9 cellular contexts compared by ENCODE assay signal in the genomic region with DNA sequence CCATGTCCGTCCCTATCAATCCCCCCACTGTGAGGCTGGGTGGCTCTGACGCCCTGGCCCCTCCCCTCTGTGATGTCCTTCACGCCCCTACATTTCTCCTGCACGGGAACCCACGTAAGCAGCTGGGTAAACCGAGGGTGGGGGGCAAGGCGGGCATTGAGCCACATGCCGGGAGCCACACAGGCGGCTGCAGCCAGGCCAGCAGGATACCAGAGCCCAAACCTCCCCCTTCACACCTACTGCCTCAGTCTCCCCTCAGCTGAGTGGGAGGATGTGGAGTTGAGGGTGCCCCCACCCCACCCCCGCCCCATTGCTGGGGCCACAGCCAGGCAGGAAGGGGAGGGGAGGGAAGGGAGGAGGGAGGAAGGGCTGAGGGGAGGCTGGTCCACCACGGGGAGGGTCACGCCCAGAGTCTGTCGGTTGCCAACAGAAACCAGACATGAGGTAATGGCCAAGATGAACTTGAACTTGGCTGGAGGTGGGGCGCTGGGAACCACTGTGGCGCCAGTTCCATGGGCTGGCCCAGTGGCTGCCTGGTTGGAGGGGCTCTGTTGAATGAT. TPM values are rescaled to one million over a fixed set of nuclear protein-coding genes. Genes with fewer than 3 reads are reported as not detected.
A peak's percentile ranks its signal among the peaks of the same experiment; 100 is the strongest.
DNase-seq lines count a peak whose midpoint lies in the region; ATAC-seq and TF ChIP-seq lines count a peak whose summit lies in the region.
"Had no signal": no experiment of that assay in that cellular context is flagged by ENCODE, and none has a peak within 500 bp of the region (broad histone marks: within the 10 kb centered on the region; RNA-seq: fewer than 3 reads in every experiment).

No MANE protein-coding gene starts in this region.

- no peak overlapping the region for H3K27ac Mint-ChIP-seq in activated T-helper 17 cell treated with anti-CD3 and anti-CD28 coated beads, Interleukin-2, amount 50 U/mL, for 72 hours

- no peak for TF ChIP-seq EP300 in suprapubic skin (IDR thresholded peaks at IDR 0.05)

- H3K9me3 ChIP-seq in suprapubic skin = no peaks in the 10 kb centered on the region

- DNase-seq in LHCN-M2 (ENCODE audit: low read depth) (peak; percentile 55), choroid plexus epithelial cell (ENCODE audit: low read depth) (peak; percentile 97), suprapubic skin (ENCODE audit: low spot score in 2 of 2) (peak; percentile 88 to 93), COR-L47 (lab: John Stamatoyannopoulos, UW) (no peak)
- DNase-seq: KG1 had no signal

- H3K9me3 Mint-ChIP-seq in activated T-helper 17 cell treated with anti-CD3 and anti-CD28 coated beads, Interleukin-2, amount 50 U/mL, for 72 hours = no peaks in the 10 kb centered on the region

- H3K36me3 Mint-ChIP-seq in activated T-helper 17 cell treated with anti-CD3 and anti-CD28 coated beads, Interleukin-2, amount 50 U/mL, for 72 hours (ENCODE audit: low read depth) = peaks cover 7% of the 10 kb centered on the region

- no peak overlapping the region for H3K4me3 ChIP-seq in choroid plexus epithelial cell (ENCODE audit: low read depth, low read length)
- H3K4me3 ChIP-seq in suprapubic skin = no peak overlapping the region

- TF ChIP-seq POLR2A in suprapubic skin (IDR thresholded peaks at IDR 0.05) = no peak

- H3K4me1 ChIP-seq in suprapubic skin = peaks cover 36% of the 10 kb centered on the region

- H3K4me1 Mint-ChIP-seq in activated T-helper 17 cell treated with anti-CD3 and anti-CD28 coated beads, Interleukin-2, amount 50 U/mL, for 72 hours = no peaks in the 10 kb centered on the region

- H3K36me3 ChIP-seq in suprapubic skin = peaks cover 57% of the 10 kb centered on the region

- TF ChIP-seq CTCF in choroid plexus epithelial cell (conservative IDR thresholded peaks at IDR 0.05; ENCODE audit: low read depth, low read length) = no peak
- no peak for TF ChIP-seq CTCF in suprapubic skin (IDR thresholded peaks at IDR 0.05)

- WGBS in suprapubic skin = 38% methylated on average over 13 of the region's 15 CpGs

- no peak overlapping the region for H3K4me3 Mint-ChIP-seq in activated T-helper 17 cell treated with anti-CD3 and anti-CD28 coated beads, Interleukin-2, amount 50 U/mL, for 72 hours

- no peaks in the 10 kb centered on the region for H3K27me3 Mint-ChIP-seq in activated T-helper 17 cell treated with anti-CD3 and anti-CD28 coated beads, Interleukin-2, amount 50 U/mL, for 72 hours

- H3K27me3 ChIP-seq in layer of hippocampus (ENCODE audit: control insufficient read depth, insufficient read depth, low read length) (no peaks in the 10 kb centered on the region), suprapubic skin (no peaks in the 10 kb centered on the region)

- ATAC-seq in activated T-helper 17 cell treated with anti-CD3 and anti-CD28 coated beads, Interleukin-2, amount 50 U/mL, for 72 hours (replicated peaks) = no peak
- no peak for ATAC-seq in GM18498 (IDR thresholded peaks at IDR 0.05; ENCODE audit: unreplicated experiment)
- ATAC-seq in GM19351 (IDR thresholded peaks at IDR 0.05; ENCODE audit: unreplicated experiment) = no peak

- H3K27ac ChIP-seq in layer of hippocampus (ENCODE audit: low read depth, low read length) (peak overlapping the region; percentile 91), suprapubic skin (peak overlapping the region; percentile 70)

RNA-seq across cellular contexts. Expression of gene SMIM24, which starts 20.9 kb away (rescaled TPM):
- total RNA-seq in LHCN-M2 (2014; rRNA removed) = 0.40 TPM in 1 of 2 replicates, not detected in the other
- polyA plus RNA-seq in LHCN-M2 (2012) = 0.47 TPM
- total RNA-seq in suprapubic skin = 1 to 10 TPM in 1 of 4 donors, not detected in 3; 2.1 TPM
- total RNA-seq in activated T-helper 17 cell treated with anti-CD3 and anti-CD28 coated beads, Interleukin-2, amount 50 U/mL, for 72 hours = 1 to 10 TPM in 1 of 2 donors, not detected in 1; 1.6 TPM

RNA-seq across cellular contexts. Expression of gene SMIM44, which starts 23.8 kb away (rescaled TPM):
- total RNA-seq in LHCN-M2 (2014; rRNA removed) = not detected in 2 replicates
- polyA plus RNA-seq in LHCN-M2 (2012) = not detected
- total RNA-seq in suprapubic skin = not detected
- not detected for total RNA-seq in activated T-helper 17 cell treated with anti-CD3 and anti-CD28 coated beads, Interleukin-2, amount 50 U/mL, for 72 hours

RNA-seq across cellular contexts. Expression of gene DOHH, which starts 41.1 kb away (rescaled TPM):
- total RNA-seq in LHCN-M2 (2014; rRNA removed) (25.0 and 26.2 TPM in 2 replicates), suprapubic skin (10 to 100 TPM; 10.9 to 21.7 (median 17.9) TPM)
- 14.8 TPM for polyA plus RNA-seq in LHCN-M2 (2012)
- total RNA-seq in activated T-helper 17 cell treated with anti-CD3 and anti-CD28 coated beads, Interleukin-2, amount 50 U/mL, for 72 hours = 10 to 100 TPM; 11.1 to 22.2 TPM

RNA-seq across cellular contexts. Expression of gene FZR1, which starts 46.7 kb away (rescaled TPM):
- total RNA-seq in LHCN-M2 (2014; rRNA removed) = 56.5 and 60.1 TPM in 2 replicates
- polyA plus RNA-seq in LHCN-M2 (2012) = 40.4 TPM
- 10 to 100 TPM; 45.1 to 51.1 (median 47.9) TPM for total RNA-seq in suprapubic skin
- 10 to 100 TPM; 51.5 to 64.3 TPM for total RNA-seq in activated T-helper 17 cell treated with anti-CD3 and anti-CD28 coated beads, Interleukin-2, amount 50 U/mL, for 72 hours
